In genomic region chr16:55805104-55805503, GRCh38 we compare ENCODE assay signal across 3 cellular contexts. TPM values are rescaled to one million over a fixed set of nuclear protein-coding genes. Genes with fewer than 3 reads are reported as not detected.
"Had no signal": no experiment of that assay in that cellular context is flagged by ENCODE, and none has a peak within 500 bp of the region (broad histone marks: within the 10 kb centered on the region; RNA-seq: fewer than 3 reads in every experiment).

No MANE protein-coding gene starts in this region.

RNA-seq across cellular contexts. Expression of gene CES1, which starts 27.8 kb away (rescaled TPM):
- total RNA-seq: naive thymus-derived CD8-positive, alpha-beta T cell; osteocyte; smooth muscle cell had no signal
